In the genomic region with DNA sequence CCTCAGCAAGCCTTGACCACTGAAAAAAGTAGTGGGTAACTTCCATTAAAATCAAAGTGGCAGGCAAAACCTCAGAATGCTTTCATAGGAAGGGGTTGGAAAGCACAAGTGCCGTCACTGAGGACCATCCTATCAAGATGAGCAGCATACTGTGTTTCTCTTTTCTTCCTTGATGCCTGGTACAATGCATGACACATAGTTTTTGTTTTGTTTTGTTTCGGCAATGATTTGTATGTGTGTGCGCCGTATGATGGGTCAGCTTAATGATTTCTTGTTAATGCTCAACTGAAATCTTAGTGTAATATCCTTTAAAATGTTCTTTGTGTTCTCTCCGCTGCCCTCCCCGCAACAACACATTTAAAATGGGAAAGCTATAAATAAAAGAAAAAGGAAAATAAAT, we compare ENCODE assay signal across 20 cellular contexts.
DNase-seq lines count a peak whose midpoint lies in the region; ATAC-seq and TF ChIP-seq lines count a peak whose summit lies in the region.
"Had no signal": no experiment of that assay in that cellular context is flagged by ENCODE, and none has a peak within 500 bp of the region (broad histone marks: within the 10 kb centered on the region; RNA-seq: fewer than 3 reads in every experiment).

No MANE protein-coding gene starts in this region.

- peak overlapping the region; percentile 21 for H3K4me3 ChIP-seq in WI38 (ENCODE audit: low read depth, low read length)
- no peak overlapping the region for H3K4me3 ChIP-seq in gastroesophageal sphincter
- peak overlapping the region in 1 of 2 donors; percentile 50 for H3K4me3 ChIP-seq in stomach smooth muscle (ENCODE audit: low read length in 2 of 2)
- H3K4me3 ChIP-seq: cardiac muscle cell, lower lobe of right lung had no signal

- H3K36me3 Mint-ChIP-seq in effector memory CD8-positive, alpha-beta T cell (ENCODE audit: insufficient read depth), result no peaks in the 10 kb centered on the region
- H3K36me3 Mint-ChIP-seq: CD4-positive, CD25-positive, alpha-beta regulatory T cell had no signal

- H3K4me1 ChIP-seq in gastroesophageal sphincter (peaks cover 9 to 33% (median 12%) of the 10 kb centered on the region in 3 donors), stomach smooth muscle (ENCODE audit: control insufficient read depth, insufficient read depth, low read length) (peaks cover 9% of the 10 kb centered on the region)

- peak; percentile 92 for DNase-seq in DMS114 treated with DMSO at 0.1 percent for 48 hours (lab: John Stamatoyannopoulos, UW; ENCODE audit: unreplicated experiment)
- no peak for DNase-seq in NCI-H345 (lab: John Stamatoyannopoulos, UW)
- no peak for DNase-seq in posterior vena cava (ENCODE audit: low spot score)
- no peak for DNase-seq in effector memory CD8-positive, alpha-beta T cell
- no peak for DNase-seq in activated gamma-delta T cell (lab: John Stamatoyannopoulos, UW)
- DNase-seq: activated CD4-positive, alpha-beta T cell treated with anti-CD3 and anti-CD28 coated beads, Interleukin-2, amount 10 ng/mL, durations not matched to agents 7 days and 5 days; activated effector memory CD4-positive, alpha-beta T cell treated with Interleukin-2 at 50 U/mL for 16 hours; CD4-positive, CD25-positive, alpha-beta regulatory T cell; Karpas-422; lower lobe of right lung; NCI-H1092; NCI-H510A treated with DMSO at 0.1 percent for 48 hours; stimulated activated CD4-positive, alpha-beta T cell treated with anti-CD3 and anti-CD28 coated beads, Interleukin-1b, Interleukin-23, amount 100 ng/mL, for 48 hours had no signal

- H3K9me3 Mint-ChIP-seq in effector memory CD8-positive, alpha-beta T cell, result no peaks in the 10 kb centered on the region
- H3K9me3 Mint-ChIP-seq: activated CD4-positive, alpha-beta T cell treated with anti-CD3 and anti-CD28 coated beads, Interleukin-2, amount 10 ng/mL, durations not matched to agents 7 days and 5 days; dendritic cell treated with granulocyte-macrophage colony-stimulating factor and Interleukin-4, amounts not matched to agents 40 ng/mL and 50 ng/mL, for 4 days; stimulated activated naive CD8-positive, alpha-beta T cell treated with anti-CD3 and anti-CD28 coated beads, Interleukin-15, Interleukin-2, amounts not matched to agents 100 ng/mL and 50 ng/mL, for 24 hours had no signal

- TF ChIP-seq EP300 in gastroesophageal sphincter (IDR thresholded peaks at IDR 0.05), result no peak

- no peak for TF ChIP-seq POLR2A in gastroesophageal sphincter (IDR thresholded peaks at IDR 0.05)

- no peaks in the 10 kb centered on the region for H3K36me3 ChIP-seq in gastroesophageal sphincter
- H3K36me3 ChIP-seq in stomach smooth muscle (ENCODE audit: control insufficient read depth in 2 of 2, insufficient read depth in 2 of 2, low read length in 2 of 2), result no peaks in the 10 kb centered on the region
- H3K36me3 ChIP-seq: cardiac muscle cell, lower lobe of right lung had no signal

- H3K27ac ChIP-seq in gastroesophageal sphincter (peak overlapping the region; percentile 21 to 69 (median 60)), stomach smooth muscle (ENCODE audit: low read length) (peak overlapping the region; percentile 50)
- H3K27ac ChIP-seq: epithelial cell of prostate had no signal

- ATAC-seq in gastroesophageal sphincter, result no peak
- ATAC-seq in effector memory CD8-positive, alpha-beta T cell (replicated peaks), result no peak

- intact Hi-C loops in posterior vena cava (cut with DNase I), result no loop called here

- H3K27me3 ChIP-seq in gastroesophageal sphincter, result no peaks in the 10 kb centered on the region
- no peaks in the 10 kb centered on the region for H3K27me3 ChIP-seq in stomach smooth muscle (ENCODE audit: control insufficient read depth in 1 of 2, insufficient read depth in 2 of 2, low read length in 2 of 2)
- H3K27me3 ChIP-seq: cardiac muscle cell had no signal

- peak overlapping the region in 1 of 2 donors; percentile 6 for H3K9ac ChIP-seq in stomach smooth muscle (ENCODE audit: low read length in 2 of 2)

- no peak overlapping the region for H3K27ac Mint-ChIP-seq in effector memory CD8-positive, alpha-beta T cell
- H3K27ac Mint-ChIP-seq: activated CD4-positive, alpha-beta T cell treated with anti-CD3 and anti-CD28 coated beads, Interleukin-2, amount 10 ng/mL, durations not matched to agents 7 days and 5 days; CD4-positive, CD25-positive, alpha-beta regulatory T cell; dendritic cell treated with granulocyte-macrophage colony-stimulating factor and Interleukin-4, amounts not matched to agents 40 ng/mL and 50 ng/mL, for 4 days; stimulated activated naive CD8-positive, alpha-beta T cell treated with anti-CD3 and anti-CD28 coated beads, Interleukin-15, Interleukin-2, amounts not matched to agents 100 ng/mL and 50 ng/mL, for 24 hours had no signal

- H3K9me3 ChIP-seq in gastroesophageal sphincter (no peaks in the 10 kb centered on the region), stomach smooth muscle (ENCODE audit: control insufficient read depth in 2 of 2, low read length in 2 of 2) (no peaks in the 10 kb centered on the region)
- H3K9me3 ChIP-seq: lower lobe of right lung had no signal

- H3K4me1 Mint-ChIP-seq in effector memory CD8-positive, alpha-beta T cell (ENCODE audit: low read depth in 2 of 2), result peaks cover 0 to under 1% of the 10 kb centered on the region in 2 donors
- H3K4me1 Mint-ChIP-seq: activated CD4-positive, alpha-beta T cell treated with anti-CD3 and anti-CD28 coated beads, Interleukin-2, amount 10 ng/mL, durations not matched to agents 7 days and 5 days; CD4-positive, CD25-positive, alpha-beta regulatory T cell had no signal

- TF ChIP-seq CTCF in WI38 (IDR thresholded peaks at IDR 0.05; ENCODE audit: low read depth, low read length), result no peak
- no peak for TF ChIP-seq CTCF in gastroesophageal sphincter (IDR thresholded peaks at IDR 0.05)

- H3K4me3 Mint-ChIP-seq in effector memory CD8-positive, alpha-beta T cell, result no peak overlapping the region
- H3K4me3 Mint-ChIP-seq: activated CD4-positive, alpha-beta T cell treated with anti-CD3 and anti-CD28 coated beads, Interleukin-2, amount 10 ng/mL, durations not matched to agents 7 days and 5 days; CD4-positive, CD25-positive, alpha-beta regulatory T cell; dendritic cell treated with granulocyte-macrophage colony-stimulating factor and Interleukin-4, amounts not matched to agents 40 ng/mL and 50 ng/mL, for 4 days; stimulated activated naive CD8-positive, alpha-beta T cell treated with anti-CD3 and anti-CD28 coated beads, Interleukin-15, Interleukin-2, amounts not matched to agents 100 ng/mL and 50 ng/mL, for 24 hours had no signal

- peaks cover 0 to 2% of the 10 kb centered on the region in 2 donors for H3K27me3 Mint-ChIP-seq in effector memory CD8-positive, alpha-beta T cell
- H3K27me3 Mint-ChIP-seq: activated CD4-positive, alpha-beta T cell treated with anti-CD3 and anti-CD28 coated beads, Interleukin-2, amount 10 ng/mL, durations not matched to agents 7 days and 5 days; CD4-positive, CD25-positive, alpha-beta regulatory T cell; dendritic cell treated with granulocyte-macrophage colony-stimulating factor and Interleukin-4, amounts not matched to agents 40 ng/mL and 50 ng/mL, for 4 days; stimulated activated naive CD8-positive, alpha-beta T cell treated with anti-CD3 and anti-CD28 coated beads, Interleukin-15, Interleukin-2, amounts not matched to agents 100 ng/mL and 50 ng/mL, for 24 hours had no signal

- 71 to 78% methylated on average over 4 to 6 of the region's 6 CpGs for WGBS in gastroesophageal sphincter (ENCODE audit: low coverage in 1 of 2), 2 donors
